In the genomic region with DNA sequence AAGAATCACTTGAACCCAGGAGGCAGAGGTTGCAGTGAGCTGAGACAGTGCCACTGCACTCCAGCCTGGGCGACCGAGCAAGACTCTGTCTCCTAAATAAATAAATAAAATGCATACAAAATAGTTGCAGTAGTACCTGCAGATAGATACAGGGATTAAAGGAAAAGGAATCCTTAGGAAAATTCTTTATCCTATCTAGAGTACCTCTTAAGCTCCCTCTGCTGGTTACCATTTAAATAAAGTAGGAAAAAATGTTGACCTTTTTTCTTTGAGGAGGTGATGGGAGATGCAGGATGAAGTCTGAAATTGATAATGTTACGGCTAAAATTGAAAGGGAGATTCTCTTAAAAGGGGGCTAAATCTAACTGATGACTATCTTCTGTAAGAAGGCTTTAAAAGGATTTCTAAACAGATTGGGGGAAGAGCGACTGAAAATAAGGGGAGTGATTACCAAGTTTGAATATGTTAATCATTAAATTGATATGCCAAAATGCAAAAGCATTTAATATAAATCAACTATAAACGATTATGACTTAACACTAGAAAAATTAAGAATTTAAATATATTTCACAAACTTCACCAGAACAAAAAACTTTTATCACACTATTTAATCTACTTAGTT, we compare ENCODE assay signal across 9 cellular contexts. TPM values are rescaled to one million over a fixed set of nuclear protein-coding genes. Genes with fewer than 3 reads are reported as not detected.
DNase-seq lines count a peak whose midpoint lies in the region; ATAC-seq and TF ChIP-seq lines count a peak whose summit lies in the region.
"Had no signal": no experiment of that assay in that cellular context is flagged by ENCODE, and none has a peak within 500 bp of the region (broad histone marks: within the 10 kb centered on the region; RNA-seq: fewer than 3 reads in every experiment).

No MANE protein-coding gene starts in this region.

- H3K4me3 ChIP-seq in RWPE2 (ENCODE audit: severe bottlenecking), result no peak overlapping the region
- H3K4me3 ChIP-seq in heart left ventricle, result no peak overlapping the region

- H3K9me3 Mint-ChIP-seq in activated naive CD4-positive, alpha-beta T cell treated with anti-CD3 and anti-CD28 coated beads for 36 hours, result peaks cover 7% of the 10 kb centered on the region
- H3K9me3 Mint-ChIP-seq in naive thymus-derived CD8-positive, alpha-beta T cell, result peaks cover 0 to 10% (median 5%) of the 10 kb centered on the region in 9 donors

- DNase-seq in AG09319 (ENCODE audit: extremely low read depth, low read depth) (no peak), HEK293T (ENCODE audit: extremely low spot score) (peak; percentile 22), RWPE2 (ENCODE audit: low spot score) (no peak), heart left ventricle (no peak)
- no peak for DNase-seq in activated naive CD4-positive, alpha-beta T cell treated with anti-CD3 and anti-CD28 coated beads for 36 hours
- DNase-seq in naive thymus-derived CD8-positive, alpha-beta T cell, result no peak

- no peak overlapping the region for H3K4me3 Mint-ChIP-seq in activated naive CD4-positive, alpha-beta T cell treated with anti-CD3 and anti-CD28 coated beads for 36 hours
- no peak overlapping the region for H3K4me3 Mint-ChIP-seq in naive thymus-derived CD8-positive, alpha-beta T cell
- H3K4me3 Mint-ChIP-seq: T-helper 1 cell treated with Interleukin-12 subunit alpha and Interleukin-12 subunit beta and Interleukin-4 antibody, amounts not matched to agents 30 μg/mL and 1 μg/mL, for 36 hours had no signal

- H3K4me1 Mint-ChIP-seq in activated naive CD4-positive, alpha-beta T cell treated with anti-CD3 and anti-CD28 coated beads for 36 hours (ENCODE audit: low read depth), result peaks cover 19% of the 10 kb centered on the region
- H3K4me1 Mint-ChIP-seq in naive thymus-derived CD8-positive, alpha-beta T cell, result peaks cover 9 to 13% (median 12%) of the 10 kb centered on the region in 4 donors

- no peaks in the 10 kb centered on the region for H3K4me1 ChIP-seq in RWPE2 (ENCODE audit: insufficient read depth, poor library complexity, severe bottlenecking)
- no peaks in the 10 kb centered on the region for H3K4me1 ChIP-seq in heart left ventricle

- H3K36me3 ChIP-seq in RWPE2 (ENCODE audit: low read depth) (peaks cover 22% of the 10 kb centered on the region), heart left ventricle (peaks cover 0 to 13% (median 3%) of the 10 kb centered on the region in 9 donors)

- no peak overlapping the region for H3K27ac ChIP-seq in RWPE2 (ENCODE audit: poor library complexity, severe bottlenecking)
- H3K27ac ChIP-seq in heart left ventricle, result no peak overlapping the region

- intact Hi-C loops in heart left ventricle (cut with DNase I), result loop anchor here (1.0 to 10.0 kb wide), 6 partner anchors 53 to 129 kb away; partner anchors contain the start of genes ORC6 (in 4 of the 10), VPS35 (in 4 of the 10) and MYLK3 (in 1 of the 10)
- intact Hi-C loops in activated naive CD4-positive, alpha-beta T cell treated with anti-CD3 and anti-CD28 coated beads for 36 hours (cut with micrococcal nuclease), result no loop called here

- H3K27ac Mint-ChIP-seq in activated naive CD4-positive, alpha-beta T cell treated with anti-CD3 and anti-CD28 coated beads for 36 hours, result no peak overlapping the region
- peak overlapping the region in 1 of 10 donors; percentile 58 for H3K27ac Mint-ChIP-seq in naive thymus-derived CD8-positive, alpha-beta T cell
- H3K27ac Mint-ChIP-seq: T-helper 1 cell treated with Interleukin-12 subunit alpha and Interleukin-12 subunit beta and Interleukin-4 antibody, amounts not matched to agents 30 μg/mL and 1 μg/mL, for 36 hours had no signal

- no peaks in the 10 kb centered on the region for H3K27me3 Mint-ChIP-seq in activated naive CD4-positive, alpha-beta T cell treated with anti-CD3 and anti-CD28 coated beads for 36 hours (ENCODE audit: low read depth)
- H3K27me3 Mint-ChIP-seq in naive thymus-derived CD8-positive, alpha-beta T cell, result no peaks in the 10 kb centered on the region

- H3K27me3 ChIP-seq in RWPE2 (ENCODE audit: insufficient read depth, poor library complexity, severe bottlenecking) (peaks cover 3% of the 10 kb centered on the region), heart left ventricle (no peaks in the 10 kb centered on the region)

- CTCF ChIA-PET in HEK293T (lab: Yijun Ruan, JAX), result interaction anchor here (0.6 to 3.1 kb wide), 8 partner anchors 10 to 152 kb away, joined by 3 to 16 read pairs (median 4); no protein-coding TSS in a partner anchor
- CTCF ChIA-PET in activated naive CD4-positive, alpha-beta T cell treated with anti-CD3 and anti-CD28 coated beads for 36 hours (lab: Charles Lee), result interaction anchor here (1.0 to 1.6 kb wide), 5 partner anchors 9 to 127 kb away, joined by 3 to 4 read pairs (median 4); no protein-coding TSS in a partner anchor

- POLR2A ChIA-PET in HEK293T (lab: Yijun Ruan, JAX), result interaction anchor here (1.5 to 1.7 kb wide), 2 partner anchors 112 to 128 kb away, joined by 3 to 7 read pairs; partner anchors contain the start of genes ORC6 and VPS35
- POLR2A ChIA-PET in naive thymus-derived CD8-positive, alpha-beta T cell (lab: Charles Lee), result no interaction called here

- ATAC-seq in RWPE2 (ENCODE audit: low read depth), result 0 out of 3 replicates have a peak, but pooled peaks have one; percentile 40
- peak in 2 of 4 donors; percentile 55 to 56 for ATAC-seq in heart left ventricle
- ATAC-seq in HG02678 (IDR thresholded peaks at IDR 0.05; ENCODE audit: unreplicated experiment), result no peak
- ATAC-seq in HG02798 (IDR thresholded peaks at IDR 0.05; ENCODE audit: poor library complexity, unreplicated experiment), result no peak
- ATAC-seq in naive thymus-derived CD8-positive, alpha-beta T cell, result no peak

- peaks cover 23% of the 10 kb centered on the region for H3K36me3 Mint-ChIP-seq in activated naive CD4-positive, alpha-beta T cell treated with anti-CD3 and anti-CD28 coated beads for 36 hours (ENCODE audit: low read depth)
- peaks cover 5 to 27% (median 9%) of the 10 kb centered on the region in 3 donors for H3K36me3 Mint-ChIP-seq in naive thymus-derived CD8-positive, alpha-beta T cell

- 52 to 57% (median 57%) methylated on average over 5 of the region's 5 CpGs for WGBS in heart left ventricle, 4 donors

- TF ChIP-seq CTCF in AG09319 (IDR thresholded peaks at IDR 0.05; ENCODE audit: low read depth, low read length) (peak; percentile 36), RWPE2 (IDR thresholded peaks at IDR 0.05; ENCODE audit: poor library complexity, severe bottlenecking) (peak; percentile 69), heart left ventricle (IDR thresholded peaks at IDR 0.05) (peak; percentile 19 to 60 (median 50))

- H3K9me3 ChIP-seq in RWPE2 (ENCODE audit: severe bottlenecking), result no peaks in the 10 kb centered on the region
- peaks cover 0 to 10% (median under 1%) of the 10 kb centered on the region in 12 donors for H3K9me3 ChIP-seq in heart left ventricle

- no peak for TF ChIP-seq POLR2A in heart left ventricle (IDR thresholded peaks at IDR 0.05)

TF ChIP-seq in HEK293T, 16 proteins besides CTCF, POLR2A, EP300 and RAD21:
- TF ChIP-seq FOXM1 (IDR thresholded peaks at IDR 0.05; ENCODE audit: borderline replicate concordance) (no peak), LEF1 (IDR thresholded peaks at IDR 0.05; ENCODE audit: borderline replicate concordance) (no peak), BHLHE40 (IDR thresholded peaks at IDR 0.05; ENCODE audit: borderline replicate concordance) (no peak), SP1 (IDR thresholded peaks at IDR 0.05) (no peak), L3MBTL2 (conservative IDR thresholded peaks at IDR 0.05) (no peak), HDGF (IDR thresholded peaks at IDR 0.05; ENCODE audit: borderline replicate concordance) (no peak), ELF4 (IDR thresholded peaks at IDR 0.05) (no peak), CTBP1 (IDR thresholded peaks at IDR 0.05; ENCODE audit: borderline replicate concordance) (no peak), TARDBP (IDR thresholded peaks at IDR 0.05) (no peak), NFRKB (IDR thresholded peaks at IDR 0.05) (no peak), ARNT (IDR thresholded peaks at IDR 0.05) (no peak), PKNOX1 (IDR thresholded peaks at IDR 0.05) (no peak)

RNA-seq across cellular contexts. Expression of gene C16orf87, which starts 29.4 kb away (rescaled TPM):
- 10 to 100 TPM in 8 of 9 donors, 1 to 10 TPM in 1; 8.9 to 15.8 (median 13.6) TPM for total RNA-seq in heart left ventricle
- polyA plus RNA-seq in heart left ventricle, result 10 to 100 TPM in 1 of 2 donors, 1 to 10 TPM in 1; 5.1 to 13.9 TPM
- 10 to 100 TPM; 13.4 to 13.5 TPM for total RNA-seq in activated naive CD4-positive, alpha-beta T cell treated with anti-CD3 and anti-CD28 coated beads for 36 hours
- total RNA-seq in naive thymus-derived CD8-positive, alpha-beta T cell, result 1 to 10 TPM; 5.7 to 6.8 TPM
- polyA plus RNA-seq in naive thymus-derived CD8-positive, alpha-beta T cell, result 1 to 10 TPM; 4.9 to 8.5 (median 5.7) TPM

RNA-seq across cellular contexts. Expression of gene MYLK3, which starts 53.4 kb away (rescaled TPM):
- 100 to 1,000 TPM; 169 to 374 (median 257) TPM for total RNA-seq in heart left ventricle
- polyA plus RNA-seq in heart left ventricle, result 100 to 1,000 TPM in 1 of 2 donors, 10 to 100 TPM in 1; 76.4 to 133 TPM
- total RNA-seq in activated naive CD4-positive, alpha-beta T cell treated with anti-CD3 and anti-CD28 coated beads for 36 hours, result under 1 TPM; 0.05 to 0.17 TPM
- total RNA-seq in naive thymus-derived CD8-positive, alpha-beta T cell, result under 1 TPM; 0.10 to 0.36 TPM
- not detected for polyA plus RNA-seq in naive thymus-derived CD8-positive, alpha-beta T cell

Comparison
In these comparisons a context has a peak if more than half of its experiments do, and no peak if none do; other contexts are left out.
1. RNA of gene MYLK3, which starts 53.4 kb away (total RNA-seq): 169 to 374 TPM in heart left ventricle; 0.10 to 0.36 TPM in naive thymus-derived CD8-positive, alpha-beta T cell and 0.05 to 0.17 TPM in activated naive CD4-positive, alpha-beta T cell treated with anti-CD3 and anti-CD28 coated beads for 36 hours; every median in the first group is over 100 times any median in the second.
2. Peak in every context shown above with its lines, with median percentiles within 50 percentile points of each other: CTCF ChIP-seq.